Comparison of ENCODE assay signal across 17 cellular contexts in genomic region chr3:42663581-42664442, GRCh38. TPM values are rescaled to one million over a fixed set of nuclear protein-coding genes. Genes with fewer than 3 reads are reported as not detected.
DNase-seq lines count a peak whose midpoint lies in the region; ATAC-seq and TF ChIP-seq lines count a peak whose summit lies in the region.
"Had no signal": no experiment of that assay in that cellular context is flagged by ENCODE, and none has a peak within 500 bp of the region (broad histone marks: within the 10 kb centered on the region; RNA-seq: fewer than 3 reads in every experiment).

No MANE protein-coding gene starts in this region.

- H3K4me1 Mint-ChIP-seq in activated naive CD4-positive, alpha-beta T cell treated with anti-CD3 and anti-CD28 coated beads, Interleukin-2, amount 10 ng/mL, durations not matched to agents 7 days and 5 days: no peaks in the 10 kb centered on the region

- no peaks in the 10 kb centered on the region for H3K27me3 ChIP-seq in ascending aorta
- H3K27me3 ChIP-seq in spleen (replicated peaks in 1 of 7): peaks cover 0 to 4% (median 0%) of the 10 kb centered on the region in 7 donors
- H3K27me3 ChIP-seq: cardiac muscle cell had no signal

- peaks cover 14% of the 10 kb centered on the region for H3K27me3 Mint-ChIP-seq in activated naive CD4-positive, alpha-beta T cell treated with anti-CD3 and anti-CD28 coated beads, Interleukin-2, amount 10 ng/mL, durations not matched to agents 7 days and 5 days

- H3K27ac ChIP-seq in ascending aorta (peak overlapping the region; percentile 3 to 77), spleen (peak overlapping the region in 4 of 8 donors; percentile 39 to 53 (median 48))
- H3K27ac ChIP-seq: cardiac muscle cell, KMS-11, lower lobe of right lung had no signal

- H3K36me3 ChIP-seq in ascending aorta: peaks cover 10 to 21% of the 10 kb centered on the region in 2 donors
- H3K36me3 ChIP-seq in spleen: peaks cover 0 to 51% (median 0%) of the 10 kb centered on the region in 6 donors

- TF ChIP-seq POLR2A in spleen (IDR thresholded peaks at IDR 0.05): no peak

- H3K9me3 ChIP-seq in ascending aorta (no peaks in the 10 kb centered on the region), spleen (no peaks in the 10 kb centered on the region)
- H3K9me3 ChIP-seq: lower lobe of right lung had no signal

- H3K9me3 Mint-ChIP-seq in activated naive CD4-positive, alpha-beta T cell treated with anti-CD3 and anti-CD28 coated beads, Interleukin-2, amount 10 ng/mL, durations not matched to agents 7 days and 5 days: peaks cover under 1% of the 10 kb centered on the region

- 66 to 76% (median 73%) methylated on average over 20 to 39 of the region's 39 CpGs for WGBS in spleen, 5 donors

- H3K27ac Mint-ChIP-seq in activated naive CD4-positive, alpha-beta T cell treated with anti-CD3 and anti-CD28 coated beads, Interleukin-2, amount 10 ng/mL, durations not matched to agents 7 days and 5 days: no peak overlapping the region
- H3K27ac Mint-ChIP-seq: nephron progenitor cell; T-helper 2 cell treated with Interferon-gamma antibody and Interleukin-4, amounts not matched to agents 5 μg/mL and 100 μg/mL, for 36 hours had no signal

- no peaks in the 10 kb centered on the region for H3K36me3 Mint-ChIP-seq in activated naive CD4-positive, alpha-beta T cell treated with anti-CD3 and anti-CD28 coated beads, Interleukin-2, amount 10 ng/mL, durations not matched to agents 7 days and 5 days

- no peak for ATAC-seq in HG03571 (IDR thresholded peaks at IDR 0.05; ENCODE audit: unreplicated experiment)
- ATAC-seq: Right ventricle myocardium inferior had no signal

- TF ChIP-seq CTCF in GM12865 (IDR thresholded peaks at IDR 0.05; ENCODE audit: insufficient read depth, low read depth, low read length, missing control alignments): no peak
- TF ChIP-seq CTCF in GM20000 (IDR thresholded peaks at IDR 0.05; ENCODE audit: extremely low read depth, missing control alignments): no peak
- TF ChIP-seq CTCF in ascending aorta (IDR thresholded peaks at IDR 0.05): no peak
- TF ChIP-seq CTCF in spleen (IDR thresholded peaks at IDR 0.05 in 8 of 11, conservative IDR thresholded peaks at IDR 0.05 in 3 of 11): no peak

- no peak overlapping the region for H3K4me3 Mint-ChIP-seq in activated naive CD4-positive, alpha-beta T cell treated with anti-CD3 and anti-CD28 coated beads, Interleukin-2, amount 10 ng/mL, durations not matched to agents 7 days and 5 days
- H3K4me3 Mint-ChIP-seq: nephron progenitor cell; T-helper 2 cell treated with Interferon-gamma antibody and Interleukin-4, amounts not matched to agents 5 μg/mL and 100 μg/mL, for 36 hours had no signal

- peak; percentile 46 for DNase-seq in GM12865 (ENCODE audit: low read depth)
- DNase-seq in GM20000 (ENCODE audit: low spot score): peak; percentile 67
- peak in 1 of 2 donors; percentile 60 for DNase-seq in ascending aorta (ENCODE audit: low spot score in 2 of 2)
- peak; percentile 88 for DNase-seq in spleen
- no peak for DNase-seq in activated naive CD4-positive, alpha-beta T cell treated with anti-CD3 and anti-CD28 coated beads, Interleukin-2, amount 10 ng/mL, durations not matched to agents 7 days and 5 days
- no peak for DNase-seq in SKM-1 (lab: John Stamatoyannopoulos, UW; ENCODE audit: unreplicated experiment)
- DNase-seq: activated CD4-positive, alpha-beta T cell treated with anti-CD3 and anti-CD28 coated beads for 4 hours; DND-41; lower lobe of right lung; NCI-H1105 treated with DMSO at 0.1 percent for 48 hours; nephron progenitor cell had no signal

- H3K4me3 ChIP-seq in GM12865 (ENCODE audit: low read depth, low read length) (peak overlapping the region; percentile 37), ascending aorta (no peak overlapping the region), spleen (peak overlapping the region in 2 of 8 donors; percentile 10 to 48)
- H3K4me3 ChIP-seq: cardiac muscle cell, lower lobe of right lung had no signal

- CTCF ChIA-PET in activated naive CD4-positive, alpha-beta T cell treated with anti-CD3 and anti-CD28 coated beads, Interleukin-2, amount 10 ng/mL, durations not matched to agents 7 days and 5 days (lab: Charles Lee): no interaction called here

- H3K4me1 ChIP-seq in ascending aorta (peaks cover 0 to 26% of the 10 kb centered on the region in 2 donors), spleen (peaks cover 0 to 13% (median 8%) of the 10 kb centered on the region in 6 donors)
- H3K4me1 ChIP-seq: lower lobe of right lung had no signal

- intact Hi-C loops in ascending aorta (cut with DNase I) (no loop called here), spleen (cut with DNase I; ENCODE audit: low total_unique reads) (no loop called here)

RNA-seq across cellular contexts. Expression of gene ZBTB47, which starts 10.3 kb away (rescaled TPM):
- 69.3 TPM for total RNA-seq in ascending aorta
- 10 to 100 TPM in 6 of 7 donors, 1 to 10 TPM in 1; 9.9 to 22.2 (median 16.3) TPM for total RNA-seq in spleen
- 1 to 10 TPM; 2.1 to 5.0 (median 2.5) TPM for polyA plus RNA-seq in spleen

RNA-seq across cellular contexts. Expression of gene KLHL40, which starts 21.5 kb away (rescaled TPM):
- total RNA-seq in ascending aorta: not detected
- not detected for total RNA-seq in spleen
- under 1 TPM in 2 of 3 donors, not detected in 1; 0.03 to 0.17 TPM for polyA plus RNA-seq in spleen
- total RNA-seq: lower lobe of right lung, renal cortical epithelial cell, Right ventricle myocardium inferior had no signal

RNA-seq across cellular contexts. Expression of gene HHATL, which starts 38.8 kb away (rescaled TPM):
- total RNA-seq in ascending aorta: not detected
- total RNA-seq in spleen: not detected
- under 1 TPM in 2 of 3 donors, not detected in 1; 0.13 to 0.42 TPM for polyA plus RNA-seq in spleen
- total RNA-seq: renal cortical epithelial cell had no signal

Comparison
In these comparisons a context has a peak if more than half of its experiments do, and no peak if none do; other contexts are left out.
1. DNase-seq: peak in GM12865 (single experiment), GM20000 (single experiment) and spleen (single experiment); none in activated naive CD4-positive, alpha-beta T cell treated with anti-CD3 and anti-CD28 coated beads, Interleukin-2, amount 10 ng/mL, durations not matched to agents 7 days and 5 days (single experiment) and SKM-1 (single experiment).